In the genomic region with DNA sequence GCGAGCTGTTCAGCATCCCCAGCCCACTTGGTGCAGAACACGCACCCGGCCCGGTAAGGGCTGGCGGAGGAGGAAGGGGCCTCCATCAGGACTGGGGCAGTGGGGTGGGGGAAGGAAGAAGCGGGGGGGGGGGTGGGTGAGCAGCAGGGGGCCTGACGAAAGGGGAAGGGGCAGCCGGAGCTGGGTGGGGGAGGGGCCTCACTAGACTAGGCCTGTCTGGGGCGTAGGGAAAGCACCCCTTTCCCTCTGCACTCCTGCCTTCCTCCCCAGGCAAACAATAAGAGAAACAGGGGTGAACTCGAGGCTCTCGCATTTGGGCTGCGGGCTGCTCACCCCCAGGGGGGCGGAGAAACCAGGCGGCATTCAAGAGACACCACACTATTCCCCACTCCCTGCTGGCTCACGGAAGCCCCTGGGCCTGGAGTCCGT, we compare ENCODE assay signal across 8 cellular contexts.
DNase-seq lines count a peak whose midpoint lies in the region; ATAC-seq, FAIRE-seq and TF ChIP-seq lines count a peak whose summit lies in the region.

No MANE protein-coding gene starts in this region.

- H3K27me3 ChIP-seq in RWPE2 (ENCODE audit: insufficient read depth, poor library complexity, severe bottlenecking) (no peaks in the 10 kb centered on the region), H1 (replicated peaks in 1 of 4; ENCODE audit: control insufficient read depth in 3 of 4, extremely low read depth in 1 of 4, insufficient read depth in 3 of 4, low read length in 3 of 4) (no peaks in the 10 kb centered on the region), pancreas (no peaks in the 10 kb centered on the region), Karpas-422 (ENCODE audit: low read length) (no peaks in the 10 kb centered on the region)

- ATAC-seq in GM18868 (IDR thresholded peaks at IDR 0.05; ENCODE audit: unreplicated experiment) (peak; percentile 14), RWPE2 (ENCODE audit: low read depth) (no peak), pancreas (no peak), HG02642 (IDR thresholded peaks at IDR 0.05; ENCODE audit: poor library complexity, unreplicated experiment) (no peak), GM18867 (IDR thresholded peaks at IDR 0.05; ENCODE audit: unreplicated experiment) (no peak)

- H3K9me3 ChIP-seq in RWPE2 (ENCODE audit: severe bottlenecking) (no peaks in the 10 kb centered on the region), H1 (ENCODE audit: insufficient read depth in 2 of 2, low read depth in 1 of 2, low read length in 1 of 2) (no peaks in the 10 kb centered on the region), pancreas (no peaks in the 10 kb centered on the region), Karpas-422 (ENCODE audit: low read length) (no peaks in the 10 kb centered on the region)

- intact Hi-C loops in pancreas (cut with DNase I), result no loop called here

- DNase-seq in RWPE2 (ENCODE audit: low spot score) (no peak), H1 (ENCODE audit: low read depth in 1 of 2, low spot score in 2 of 2) (no peak), pancreas (no peak), Karpas-422 (no peak), C1 segment of cervical spinal cord (lab: John Stamatoyannopoulos, UW) (no peak)

- H2AFZ ChIP-seq in H1 (ENCODE audit: low read length) (no peak overlapping the region), Karpas-422 (ENCODE audit: low read length) (no peak overlapping the region)

- H3K4me2 ChIP-seq in H1 (ENCODE audit: insufficient read depth in 1 of 2, low read depth in 2 of 2, low read length in 2 of 2) (peak overlapping the region; percentile 95 to 98), Karpas-422 (ENCODE audit: low read depth, low read length, poor library complexity, severe bottlenecking) (no peak overlapping the region)

- H3K23me2 ChIP-seq in H1 (ENCODE audit: low read depth, low read length), result peaks cover 15% of the 10 kb centered on the region

- no peak overlapping the region for H2BK120ac ChIP-seq in H1 (replicated peaks; ENCODE audit: low read depth, low read length)

- H2BK5ac ChIP-seq in H1 (ENCODE audit: low read depth, low read length), result peak overlapping the region; percentile 96

- TF ChIP-seq RAD21 in H1 (IDR thresholded peaks at IDR 0.05 in 1 of 2, conservative IDR thresholded peaks at IDR 0.05 in 1 of 2; ENCODE audit: low read depth in 2 of 2, low read length in 2 of 2), result no peak

- CTCF ChIA-PET in H1 (lab: Charles Lee; ENCODE audit: partially characterized antibody), result interaction anchor here (0.9 to 4.2 kb wide), 5 partner anchors 20 to 64 kb away, joined by 3 to 32 read pairs (median 4); no protein-coding TSS in a partner anchor

- peak overlapping the region; percentile 82; the same call in 1 of the 2 replicates for H2AK5ac ChIP-seq in H1 (ENCODE audit: low read depth, low read length)

- H3K79me2 ChIP-seq in H1 (ENCODE audit: control insufficient read depth in 1 of 2, insufficient read depth in 2 of 2, low read length in 2 of 2), result peaks cover 10 to 37% of the 10 kb centered on the region in 2 experiments
- H3K79me2 ChIP-seq in Karpas-422 (ENCODE audit: low read length), result no peaks in the 10 kb centered on the region

- H4K20me1 ChIP-seq in H1 (replicated peaks in 1 of 2; ENCODE audit: control insufficient read depth in 1 of 2, insufficient read depth in 2 of 2, low read length in 2 of 2), result peaks cover 8 to 21% of the 10 kb centered on the region in 2 experiments
- no peaks in the 10 kb centered on the region for H4K20me1 ChIP-seq in Karpas-422 (ENCODE audit: insufficient read depth, low read depth, low read length)

- peak overlapping the region; percentile 44 for H3K4me3 ChIP-seq in RWPE2 (ENCODE audit: severe bottlenecking)
- H3K4me3 ChIP-seq in H1 (ENCODE audit: extremely low read depth in 1 of 4, insufficient read depth in 2 of 4, low read depth in 3 of 4, low read length in 4 of 4), result peak overlapping the region; percentile 83 to 92 (median 86)
- H3K4me3 ChIP-seq in pancreas, result peak overlapping the region in 3 of 4 donors; percentile 45 to 73 (median 64)
- no peak overlapping the region for H3K4me3 ChIP-seq in Karpas-422 (ENCODE audit: low read length)

- H3K79me1 ChIP-seq in H1 (ENCODE audit: low read depth, low read length), result no peaks in the 10 kb centered on the region; the same call in none of the 2 replicates

- H3K9me2 ChIP-seq in Karpas-422 (replicated peaks; ENCODE audit: insufficient read depth, low read length), result no peaks in the 10 kb centered on the region

- WGBS in H1 (ENCODE audit: extremely low coverage in 1 of 2, insufficient coverage in 1 of 2, insufficient read length in 1 of 2, insufficient replicate concordance in 2 of 2, low coverage in 1 of 2, low lambda C conversion rate in 2 of 2, missing lambda C conversion rate in 1 of 2), 2 experiments, result 1% methylated on average over 12 of the region's 16 CpGs; no CpG with 5 or more reads in 1 of the 2 experiments
- 69 to 75% methylated on average over 13 to 16 of the region's 16 CpGs for WGBS in pancreas, 2 donors

- peak overlapping the region; percentile 87 for H3K56ac ChIP-seq in H1 (replicated peaks; ENCODE audit: insufficient read length, low read depth, low read length)

- H3K9ac ChIP-seq in H1 (replicated peaks in 1 of 4; ENCODE audit: extremely low read depth in 1 of 4, low read depth in 3 of 4, low read length in 3 of 4) (peak overlapping the region in 3 of 4 experiments; percentile 31 to 81 (median 77); a peak in 6 of 7 replicates), Karpas-422 (ENCODE audit: low read length) (no peak overlapping the region)

- peak overlapping the region; percentile 84 for H4K5ac ChIP-seq in H1 (ENCODE audit: insufficient read length, low read depth, low read length)

- no peak overlapping the region; the same call in 1 of the 2 replicates for H2BK15ac ChIP-seq in H1 (ENCODE audit: low read length)

- H2BK12ac ChIP-seq in H1 (ENCODE audit: low read depth, low read length), result 0 out of 2 replicates have a peak overlapping the region, but pooled peaks have one; percentile 94

- peak overlapping the region; percentile 24 for H3K27ac ChIP-seq in RWPE2 (ENCODE audit: poor library complexity, severe bottlenecking)
- H3K27ac ChIP-seq in H1 (ENCODE audit: low read depth, low read length), result peak overlapping the region; percentile 78
- H3K27ac ChIP-seq in pancreas, result peak overlapping the region in 2 of 4 donors; percentile 83 to 85
- no peak overlapping the region for H3K27ac ChIP-seq in Karpas-422 (ENCODE audit: low read length)

- H4K8ac ChIP-seq in H1 (ENCODE audit: extremely low read depth, insufficient read depth, low read length), result peak overlapping the region; percentile 82

- H3K14ac ChIP-seq in H1 (ENCODE audit: insufficient read length), result no peak overlapping the region

- H3K36me3 ChIP-seq in RWPE2 (ENCODE audit: low read depth), result no peaks in the 10 kb centered on the region
- H3K36me3 ChIP-seq in H1 (ENCODE audit: control insufficient read depth in 2 of 4, insufficient read depth in 4 of 4, low read length in 3 of 4), result peaks cover 20 to 30% (median 21%) of the 10 kb centered on the region in 4 experiments
- peaks cover 4 to 22% (median 11%) of the 10 kb centered on the region in 3 donors for H3K36me3 ChIP-seq in pancreas
- no peaks in the 10 kb centered on the region for H3K36me3 ChIP-seq in Karpas-422 (ENCODE audit: insufficient read depth, low read length)

- POLR2A ChIA-PET in H1 (lab: Charles Lee; ENCODE audit: partially characterized antibody), result interaction anchor here (0.7 to 10.8 kb wide), 18 partner anchors 8 to 89 kb away, joined by 3 to 135 read pairs (median 6); no protein-coding TSS in a partner anchor

- H4K91ac ChIP-seq in H1 (replicated peaks; ENCODE audit: insufficient read length, low read length), result peak overlapping the region; percentile 90

- no peak for TF ChIP-seq CTCF in RWPE2 (IDR thresholded peaks at IDR 0.05; ENCODE audit: poor library complexity, severe bottlenecking)
- TF ChIP-seq CTCF in H1 (IDR thresholded peaks at IDR 0.05; ENCODE audit: control extremely low read depth in 1 of 3, insufficient read depth in 1 of 3, low read depth in 1 of 3, low read length in 3 of 3), result no peak
- no peak for TF ChIP-seq CTCF in pancreas (IDR thresholded peaks at IDR 0.05)

- H3K18ac ChIP-seq in H1 (ENCODE audit: extremely low read depth, low read length), result peak overlapping the region; percentile 98

- FAIRE-seq in H1 (lab: Jason Lieb, UNC), result no peak
- no peak for FAIRE-seq in pancreas (lab: Jason Lieb, UNC)

- no peak for TF ChIP-seq EP300 in H1 (IDR thresholded peaks at IDR 0.05; ENCODE audit: borderline replicate concordance in 1 of 2, low read depth in 2 of 2, low read length in 2 of 2)

- H2BK20ac ChIP-seq in H1 (ENCODE audit: low read length), result 0 out of 2 replicates have a peak overlapping the region, but pooled peaks have one; percentile 61

- TF ChIP-seq POLR2A in H1 (IDR thresholded peaks at IDR 0.05; ENCODE audit: control extremely low read depth in 1 of 2, low read depth in 2 of 2, low read length in 2 of 2), result no peak

- peak overlapping the region; percentile 13 for H3K4ac ChIP-seq in H1 (replicated peaks; ENCODE audit: insufficient read length, low read depth, low read length)

- no peak overlapping the region for H3K23ac ChIP-seq in H1 (ENCODE audit: insufficient read length)

- H3K4me1 ChIP-seq in RWPE2 (ENCODE audit: insufficient read depth, poor library complexity, severe bottlenecking) (no peaks in the 10 kb centered on the region), H1 (replicated peaks in 1 of 4; ENCODE audit: control insufficient read depth in 3 of 4, insufficient read depth in 4 of 4, low read length in 3 of 4) (peaks cover 8 to 27% (median 18%) of the 10 kb centered on the region in 4 experiments), pancreas (peaks cover 0 to 6% (median 4%) of the 10 kb centered on the region in 3 donors), Karpas-422 (ENCODE audit: low read length) (no peaks in the 10 kb centered on the region)

TF ChIP-seq in H1, 55 proteins besides CTCF, POLR2A, EP300 and RAD21 (continues in another document):
- 0 out of 2 replicates have a peak, but pooled peaks have one; percentile 39 for TF ChIP-seq TAF1 (IDR thresholded peaks at IDR 0.05; ENCODE audit: low read depth, low read length)
- TF ChIP-seq BRCA1 (IDR thresholded peaks at IDR 0.05; ENCODE audit: low read depth, low read length), result no peak
- TF ChIP-seq KDM1A (IDR thresholded peaks at IDR 0.05; ENCODE audit: borderline replicate concordance, low read length), result no peak
- no peak for TF ChIP-seq TBP (IDR thresholded peaks at IDR 0.05; ENCODE audit: low read depth, low read length)
- no peak for TF ChIP-seq NANOG (IDR thresholded peaks at IDR 0.05; ENCODE audit: insufficient read depth, low read depth, low read length, poor library complexity, severe bottlenecking)
